11 cellular contexts compared by ENCODE assay signal in genomic region chr2:238493411-238493810, GRCh38.
"Had no signal": no experiment of that assay in that cellular context is flagged by ENCODE, and none has a peak within 500 bp of the region (broad histone marks: within the 10 kb centered on the region; RNA-seq: fewer than 3 reads in every experiment).

No MANE protein-coding gene starts in this region.

- H3K27ac ChIP-seq: cardiac muscle cell, suprapubic skin, upper lobe of left lung had no signal

- H3K4me2 ChIP-seq: SK-N-SH had no signal

- ATAC-seq: heart left ventricle had no signal

- H3K4me1 ChIP-seq: heart left ventricle, suprapubic skin, upper lobe of left lung had no signal

- H3K4me3 Mint-ChIP-seq: activated CD4-positive, alpha-beta memory T cell treated with anti-CD3 and anti-CD28 coated beads, Interleukin-2, amount 10 ng/mL, durations not matched to agents 7 days and 5 days; nephron progenitor cell had no signal

- DNase-seq: activated effector memory CD4-positive, alpha-beta T cell treated with Interleukin-2 at 50 U/mL for 16 hours; effector CD4-positive, alpha-beta T cell; foreskin melanocyte; heart left ventricle; nephron progenitor cell; sigmoid colon; SK-N-SH; upper lobe of left lung had no signal

- H3K9me2 ChIP-seq: SK-N-SH had no signal

- H3K27me3 ChIP-seq: cardiac muscle cell, sigmoid colon, upper lobe of left lung had no signal

- H3K9me3 ChIP-seq: heart left ventricle, sigmoid colon, SK-N-SH, suprapubic skin, upper lobe of left lung had no signal

- H3K4me3 ChIP-seq: cardiac muscle cell, heart left ventricle, sigmoid colon, suprapubic skin, upper lobe of left lung had no signal

- H3K36me3 ChIP-seq: cardiac muscle cell, heart left ventricle, sigmoid colon, suprapubic skin, upper lobe of left lung had no signal

- H3K9me3 Mint-ChIP-seq: activated CD4-positive, alpha-beta memory T cell treated with anti-CD3 and anti-CD28 coated beads, Interleukin-2, amount 10 ng/mL, durations not matched to agents 7 days and 5 days; nephron progenitor cell had no signal
